In the genomic region with DNA sequence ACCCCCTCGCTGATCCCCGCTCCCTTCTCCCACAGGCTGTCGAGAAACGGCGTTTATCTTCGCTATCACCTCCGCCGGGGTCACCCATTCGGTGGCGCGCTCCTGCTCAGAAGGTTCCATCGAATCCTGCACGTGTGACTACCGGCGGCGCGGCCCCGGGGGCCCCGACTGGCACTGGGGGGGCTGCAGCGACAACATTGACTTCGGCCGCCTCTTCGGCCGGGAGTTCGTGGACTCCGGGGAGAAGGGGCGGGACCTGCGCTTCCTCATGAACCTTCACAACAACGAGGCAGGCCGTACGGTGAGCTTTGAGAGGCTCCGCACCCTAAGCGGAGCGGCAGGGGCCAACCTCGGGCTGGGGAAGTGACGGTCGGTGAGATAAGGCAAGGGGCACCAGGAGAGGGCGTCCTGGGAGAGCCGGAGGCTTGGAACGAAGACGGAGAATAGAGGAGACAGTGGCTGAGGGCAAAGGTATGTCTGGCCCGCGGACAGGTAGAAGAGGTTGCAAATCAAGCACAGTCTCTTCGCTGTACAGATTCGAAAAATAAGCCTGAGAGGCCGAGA, we compare ENCODE assay signal across 9 cellular contexts. TPM values are rescaled to one million over a fixed set of nuclear protein-coding genes. Genes with fewer than 3 reads are reported as not detected.
DNase-seq lines count a peak whose midpoint lies in the region; ATAC-seq and TF ChIP-seq lines count a peak whose summit lies in the region.
"Had no signal": no experiment of that assay in that cellular context is flagged by ENCODE, and none has a peak within 500 bp of the region (broad histone marks: within the 10 kb centered on the region; RNA-seq: fewer than 3 reads in every experiment).

No MANE protein-coding gene starts in this region.

- no peaks in the 10 kb centered on the region for H3K9me3 ChIP-seq in WERI-Rb-1 (ENCODE audit: severe bottlenecking)

- H3K27ac ChIP-seq in WERI-Rb-1 (no peak overlapping the region), skin epidermis (peak overlapping the region in 2 of 21 experiments; percentile 3 to 48)
- H3K27ac ChIP-seq: SJSA1 had no signal

- H3K27me3 ChIP-seq in H7 (ENCODE audit: control insufficient read depth, insufficient read depth, low read length) = peaks cover 97% of the 10 kb centered on the region
- peaks cover 54% of the 10 kb centered on the region for H3K27me3 ChIP-seq in WERI-Rb-1 (ENCODE audit: insufficient read depth, low read depth, severe bottlenecking)

- peak; percentile 49 for TF ChIP-seq CTCF in WERI-Rb-1 (IDR thresholded peaks at IDR 0.05; ENCODE audit: low read depth, low read length)

- no peak for ATAC-seq in HG03571 (IDR thresholded peaks at IDR 0.05; ENCODE audit: unreplicated experiment)

- H3K4me3 ChIP-seq in H7 (ENCODE audit: insufficient read depth, low read depth, low read length) = peak overlapping the region; percentile 40
- H3K4me3 ChIP-seq in WERI-Rb-1 (ENCODE audit: low read depth, low read length) = peak overlapping the region; percentile 35
- peak overlapping the region; percentile 8 to 32 (median 18) for H3K4me3 ChIP-seq in skin epidermis
- H3K4me3 ChIP-seq: lung had no signal

- DNase-seq in H7 (peak; percentile 94), WERI-Rb-1 (peak; percentile 65), germinal center (ENCODE audit: low spot score) (peak; percentile 56), mesenteric fat pad (ENCODE audit: low spot score) (no peak), NCI-H1105 (lab: John Stamatoyannopoulos, UW) (no peak)

- H3K36me3 ChIP-seq in H7 (replicated peaks; ENCODE audit: control insufficient read depth, insufficient read depth, low read length) (no peaks in the 10 kb centered on the region), WERI-Rb-1 (no peaks in the 10 kb centered on the region)
- H3K36me3 ChIP-seq: SJSA1 had no signal

RNA-seq across cellular contexts. Expression of a gene that starts 2.3 kb away (rescaled TPM):
- not detected in 2 replicates for total RNA-seq in H7 (2014; rRNA removed; shearing (Covaris generic))
- total RNA-seq in mesenteric fat pad = not detected
- total RNA-seq: SJSA1 had no signal

RNA-seq across cellular contexts. Expression of a gene that starts 8.9 kb away (rescaled TPM):
- 0.83 and 0.92 TPM in 2 replicates for total RNA-seq in H7 (2014; rRNA removed; shearing (Covaris generic))
- 0.48 TPM for total RNA-seq in mesenteric fat pad

RNA-seq across cellular contexts. Expression of a gene that starts 18.7 kb away (rescaled TPM):
- 0.10 and 0.30 TPM in 2 replicates for total RNA-seq in H7 (2014; rRNA removed; shearing (Covaris generic))
- total RNA-seq in mesenteric fat pad = 0.10 TPM

RNA-seq across cellular contexts. Expression of a gene that starts 23.2 kb away (rescaled TPM):
- total RNA-seq in H7 (2014; rRNA removed; shearing (Covaris generic)) = 68.9 and 95.1 TPM in 2 replicates
- 149 TPM for total RNA-seq in mesenteric fat pad

RNA-seq across cellular contexts. Expression of a gene that starts 38.1 kb away (rescaled TPM):
- total RNA-seq in H7 (2014; rRNA removed; shearing (Covaris generic)) = 44.2 and 51.1 TPM in 2 replicates
- total RNA-seq in mesenteric fat pad = 61.7 TPM

Comparison
In these comparisons a context has a peak if more than half of its experiments do, and no peak if none do; other contexts are left out.
1. DNase-seq: peak in H7 (single experiment), WERI-Rb-1 (single experiment) and germinal center (single experiment); none in mesenteric fat pad (single experiment) and NCI-H1105 (single experiment).
2. Peak in every context shown above with its lines, with median percentiles within 50 percentile points of each other: H3K4me3 ChIP-seq.